1 cellular context compared by ENCODE assay signal in the genomic region with DNA sequence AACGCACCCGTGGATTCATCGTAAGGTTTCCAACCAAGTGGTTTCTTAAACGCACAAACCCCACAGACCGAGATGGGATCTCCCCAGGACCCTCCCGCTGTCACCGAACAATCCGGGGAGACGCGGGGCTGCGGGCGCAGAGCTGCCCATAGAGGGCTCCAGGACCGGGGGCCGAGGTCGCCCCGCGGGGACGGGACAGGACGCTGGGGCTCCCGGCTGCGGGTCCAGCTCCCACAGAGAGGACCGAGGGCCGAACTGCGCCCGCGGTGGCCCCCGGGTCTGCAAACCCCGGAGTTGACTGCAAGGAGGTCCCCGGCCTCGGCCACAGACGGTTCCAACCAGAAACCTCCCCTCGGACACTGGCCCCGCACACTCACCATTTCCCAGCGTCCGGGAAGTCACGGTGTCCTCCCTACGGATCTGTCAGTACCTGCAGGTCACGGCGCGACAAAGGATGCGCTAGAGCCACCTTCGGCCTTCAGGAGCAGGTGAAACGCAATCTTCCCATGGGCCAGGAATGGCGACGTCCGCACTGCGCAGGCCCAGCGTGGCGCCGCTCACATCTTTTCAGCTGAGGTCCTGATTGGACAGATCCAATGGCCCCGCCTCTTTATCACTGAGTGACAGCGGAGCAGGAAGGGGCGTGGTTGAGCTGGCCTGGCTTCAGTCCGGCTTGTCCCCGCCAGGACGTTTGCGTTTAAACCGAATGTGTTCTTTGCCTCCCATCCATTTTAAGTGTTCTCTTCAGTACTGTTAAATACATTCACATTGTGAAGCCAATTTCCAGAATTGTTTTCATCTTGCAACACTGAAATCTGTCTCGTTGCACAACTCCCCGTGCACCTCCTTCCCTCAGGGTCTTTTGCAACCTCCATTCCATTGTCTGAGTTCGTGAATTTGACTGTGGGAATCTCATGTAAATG.
A peak's percentile ranks its signal among the peaks of the same experiment; 100 is the strongest.
TF ChIP-seq lines count a peak whose summit lies in the region.

A gene (minus strand): TSS at position 534 of the 923 bp plus-strand sequence. CDS start 154 bp downstream, at position 380.

TF ChIP-seq in GM12878, 131 proteins besides CTCF, POLR2A, EP300 and RAD21 (continued from another document and continues in another):
- TF ChIP-seq, protein P1, sequence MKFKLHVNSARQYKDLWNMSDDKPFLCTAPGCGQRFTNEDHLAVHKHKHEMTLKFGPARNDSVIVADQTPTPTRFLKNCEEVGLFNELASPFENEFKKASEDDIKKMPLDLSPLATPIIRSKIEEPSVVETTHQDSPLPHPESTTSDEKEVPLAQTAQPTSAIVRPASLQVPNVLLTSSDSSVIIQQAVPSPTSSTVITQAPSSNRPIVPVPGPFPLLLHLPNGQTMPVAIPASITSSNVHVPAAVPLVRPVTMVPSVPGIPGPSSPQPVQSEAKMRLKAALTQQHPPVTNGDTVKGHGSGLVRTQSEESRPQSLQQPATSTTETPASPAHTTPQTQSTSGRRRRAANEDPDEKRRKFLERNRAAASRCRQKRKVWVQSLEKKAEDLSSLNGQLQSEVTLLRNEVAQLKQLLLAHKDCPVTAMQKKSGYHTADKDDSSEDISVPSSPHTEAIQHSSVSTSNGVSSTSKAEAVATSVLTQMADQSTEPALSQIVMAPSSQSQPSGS (IDR thresholded peaks at IDR 0.05; ENCODE audit: low read length), result no peak
- TF ChIP-seq IKZF1 (conservative IDR thresholded peaks at IDR 0.05) (peak; percentile 70), HCFC1 (IDR thresholded peaks at IDR 0.05; ENCODE audit: low read length) (peak; percentile 35), TAF1 (IDR thresholded peaks at IDR 0.05; ENCODE audit: borderline replicate concordance, low read depth, low read length) (peak; percentile 49; the same call in 1 of the 2 replicates), ZNF217 (IDR thresholded peaks at IDR 0.05) (no peak), FOS (IDR thresholded peaks at IDR 0.05; ENCODE audit: borderline replicate concordance, extremely low read depth, insufficient read length) (no peak), PAX5 (IDR thresholded peaks at IDR 0.05; ENCODE audit: borderline replicate concordance, low read depth, low read length) (peak; percentile 28; the same call in 1 of the 2 replicates), MYB (IDR thresholded peaks at IDR 0.05; ENCODE audit: borderline replicate concordance, low read depth, low read length) (no peak), ZNF274 (IDR thresholded peaks at IDR 0.05; ENCODE audit: insufficient read depth, insufficient read length) (no peak), NFIC (IDR thresholded peaks at IDR 0.05; ENCODE audit: low read depth, low read length) (no peak), EGR1 (IDR thresholded peaks at IDR 0.05; ENCODE audit: borderline replicate concordance in 1 of 2, low read depth in 2 of 2, low read length in 2 of 2) (no peak), ZNF24 (IDR thresholded peaks at IDR 0.05) (no peak), DPF2 (IDR thresholded peaks at IDR 0.05) (peak; percentile 68; the same call in 1 of the 2 replicates), NR2F1 (conservative IDR thresholded peaks at IDR 0.05) (no peak), FOXK2 (IDR thresholded peaks at IDR 0.05) (no peak), ZNF384 (IDR thresholded peaks at IDR 0.05; ENCODE audit: borderline replicate concordance, low read depth, low read length) (no peak), TCF7 (IDR thresholded peaks at IDR 0.05; ENCODE audit: borderline replicate concordance) (no peak), CHD4 (IDR thresholded peaks at IDR 0.05) (no peak), TCF12 (IDR thresholded peaks at IDR 0.05; ENCODE audit: low read depth, low read length) (no peak)
- TF ChIP-seq, protein P2, sequence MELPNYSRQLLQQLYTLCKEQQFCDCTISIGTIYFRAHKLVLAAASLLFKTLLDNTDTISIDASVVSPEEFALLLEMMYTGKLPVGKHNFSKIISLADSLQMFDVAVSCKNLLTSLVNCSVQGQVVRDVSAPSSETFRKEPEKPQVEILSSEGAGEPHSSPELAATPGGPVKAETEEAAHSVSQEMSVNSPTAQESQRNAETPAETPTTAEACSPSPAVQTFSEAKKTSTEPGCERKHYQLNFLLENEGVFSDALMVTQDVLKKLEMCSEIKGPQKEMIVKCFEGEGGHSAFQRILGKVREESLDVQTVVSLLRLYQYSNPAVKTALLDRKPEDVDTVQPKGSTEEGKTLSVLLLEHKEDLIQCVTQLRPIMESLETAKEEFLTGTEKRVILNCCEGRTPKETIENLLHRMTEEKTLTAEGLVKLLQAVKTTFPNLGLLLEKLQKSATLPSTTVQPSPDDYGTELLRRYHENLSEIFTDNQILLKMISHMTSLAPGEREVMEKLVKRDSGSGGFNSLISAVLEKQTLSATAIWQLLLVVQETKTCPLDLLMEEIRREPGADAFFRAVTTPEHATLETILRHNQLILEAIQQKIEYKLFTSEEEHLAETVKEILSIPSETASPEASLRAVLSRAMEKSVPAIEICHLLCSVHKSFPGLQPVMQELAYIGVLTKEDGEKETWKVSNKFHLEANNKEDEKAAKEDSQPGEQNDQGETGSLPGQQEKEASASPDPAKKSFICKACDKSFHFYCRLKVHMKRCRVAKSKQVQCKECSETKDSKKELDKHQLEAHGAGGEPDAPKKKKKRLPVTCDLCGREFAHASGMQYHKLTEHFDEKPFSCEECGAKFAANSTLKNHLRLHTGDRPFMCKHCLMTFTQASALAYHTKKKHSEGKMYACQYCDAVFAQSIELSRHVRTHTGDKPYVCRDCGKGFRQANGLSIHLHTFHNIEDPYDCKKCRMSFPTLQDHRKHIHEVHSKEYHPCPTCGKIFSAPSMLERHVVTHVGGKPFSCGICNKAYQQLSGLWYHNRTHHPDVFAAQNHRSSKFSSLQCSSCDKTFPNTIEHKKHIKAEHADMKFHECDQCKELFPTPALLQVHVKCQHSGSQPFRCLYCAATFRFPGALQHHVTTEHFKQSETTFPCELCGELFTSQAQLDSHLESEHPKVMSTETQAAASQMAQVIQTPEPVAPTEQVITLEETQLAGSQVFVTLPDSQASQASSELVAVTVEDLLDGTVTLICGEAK (IDR thresholded peaks at IDR 0.05; ENCODE audit: borderline replicate concordance), result no peak
- TF ChIP-seq, protein P3, sequence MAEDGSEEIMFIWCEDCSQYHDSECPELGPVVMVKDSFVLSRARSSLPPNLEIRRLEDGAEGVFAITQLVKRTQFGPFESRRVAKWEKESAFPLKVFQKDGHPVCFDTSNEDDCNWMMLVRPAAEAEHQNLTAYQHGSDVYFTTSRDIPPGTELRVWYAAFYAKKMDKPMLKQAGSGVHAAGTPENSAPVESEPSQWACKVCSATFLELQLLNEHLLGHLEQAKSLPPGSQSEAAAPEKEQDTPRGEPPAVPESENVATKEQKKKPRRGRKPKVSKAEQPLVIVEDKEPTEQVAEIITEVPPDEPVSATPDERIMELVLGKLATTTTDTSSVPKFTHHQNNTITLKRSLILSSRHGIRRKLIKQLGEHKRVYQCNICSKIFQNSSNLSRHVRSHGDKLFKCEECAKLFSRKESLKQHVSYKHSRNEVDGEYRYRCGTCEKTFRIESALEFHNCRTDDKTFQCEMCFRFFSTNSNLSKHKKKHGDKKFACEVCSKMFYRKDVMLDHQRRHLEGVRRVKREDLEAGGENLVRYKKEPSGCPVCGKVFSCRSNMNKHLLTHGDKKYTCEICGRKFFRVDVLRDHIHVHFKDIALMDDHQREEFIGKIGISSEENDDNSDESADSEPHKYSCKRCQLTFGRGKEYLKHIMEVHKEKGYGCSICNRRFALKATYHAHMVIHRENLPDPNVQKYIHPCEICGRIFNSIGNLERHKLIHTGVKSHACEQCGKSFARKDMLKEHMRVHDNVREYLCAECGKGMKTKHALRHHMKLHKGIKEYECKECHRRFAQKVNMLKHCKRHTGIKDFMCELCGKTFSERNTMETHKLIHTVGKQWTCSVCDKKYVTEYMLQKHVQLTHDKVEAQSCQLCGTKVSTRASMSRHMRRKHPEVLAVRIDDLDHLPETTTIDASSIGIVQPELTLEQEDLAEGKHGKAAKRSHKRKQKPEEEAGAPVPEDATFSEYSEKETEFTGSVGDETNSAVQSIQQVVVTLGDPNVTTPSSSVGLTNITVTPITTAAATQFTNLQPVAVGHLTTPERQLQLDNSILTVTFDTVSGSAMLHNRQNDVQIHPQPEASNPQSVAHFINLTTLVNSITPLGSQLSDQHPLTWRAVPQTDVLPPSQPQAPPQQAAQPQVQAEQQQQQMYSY (CRISPR knock-in tag; IDR thresholded peaks at IDR 0.05), result no peak
- TF ChIP-seq, protein P4, sequence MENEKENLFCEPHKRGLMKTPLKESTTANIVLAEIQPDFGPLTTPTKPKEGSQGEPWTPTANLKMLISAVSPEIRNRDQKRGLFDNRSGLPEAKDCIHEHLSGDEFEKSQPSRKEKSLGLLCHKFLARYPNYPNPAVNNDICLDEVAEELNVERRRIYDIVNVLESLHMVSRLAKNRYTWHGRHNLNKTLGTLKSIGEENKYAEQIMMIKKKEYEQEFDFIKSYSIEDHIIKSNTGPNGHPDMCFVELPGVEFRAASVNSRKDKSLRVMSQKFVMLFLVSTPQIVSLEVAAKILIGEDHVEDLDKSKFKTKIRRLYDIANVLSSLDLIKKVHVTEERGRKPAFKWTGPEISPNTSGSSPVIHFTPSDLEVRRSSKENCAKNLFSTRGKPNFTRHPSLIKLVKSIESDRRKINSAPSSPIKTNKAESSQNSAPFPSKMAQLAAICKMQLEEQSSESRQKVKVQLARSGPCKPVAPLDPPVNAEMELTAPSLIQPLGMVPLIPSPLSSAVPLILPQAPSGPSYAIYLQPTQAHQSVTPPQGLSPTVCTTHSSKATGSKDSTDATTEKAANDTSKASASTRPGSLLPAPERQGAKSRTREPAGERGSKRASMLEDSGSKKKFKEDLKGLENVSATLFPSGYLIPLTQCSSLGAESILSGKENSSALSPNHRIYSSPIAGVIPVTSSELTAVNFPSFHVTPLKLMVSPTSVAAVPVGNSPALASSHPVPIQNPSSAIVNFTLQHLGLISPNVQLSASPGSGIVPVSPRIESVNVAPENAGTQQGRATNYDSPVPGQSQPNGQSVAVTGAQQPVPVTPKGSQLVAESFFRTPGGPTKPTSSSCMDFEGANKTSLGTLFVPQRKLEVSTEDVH (IDR thresholded peaks at IDR 0.05; ENCODE audit: low read depth, partially characterized antibody), result no peak
- TF ChIP-seq, protein P5, sequence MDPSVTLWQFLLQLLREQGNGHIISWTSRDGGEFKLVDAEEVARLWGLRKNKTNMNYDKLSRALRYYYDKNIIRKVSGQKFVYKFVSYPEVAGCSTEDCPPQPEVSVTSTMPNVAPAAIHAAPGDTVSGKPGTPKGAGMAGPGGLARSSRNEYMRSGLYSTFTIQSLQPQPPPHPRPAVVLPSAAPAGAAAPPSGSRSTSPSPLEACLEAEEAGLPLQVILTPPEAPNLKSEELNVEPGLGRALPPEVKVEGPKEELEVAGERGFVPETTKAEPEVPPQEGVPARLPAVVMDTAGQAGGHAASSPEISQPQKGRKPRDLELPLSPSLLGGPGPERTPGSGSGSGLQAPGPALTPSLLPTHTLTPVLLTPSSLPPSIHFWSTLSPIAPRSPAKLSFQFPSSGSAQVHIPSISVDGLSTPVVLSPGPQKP (IDR thresholded peaks at IDR 0.05; ENCODE audit: low read depth, low read length), result no peak
- TF ChIP-seq, protein P6, sequence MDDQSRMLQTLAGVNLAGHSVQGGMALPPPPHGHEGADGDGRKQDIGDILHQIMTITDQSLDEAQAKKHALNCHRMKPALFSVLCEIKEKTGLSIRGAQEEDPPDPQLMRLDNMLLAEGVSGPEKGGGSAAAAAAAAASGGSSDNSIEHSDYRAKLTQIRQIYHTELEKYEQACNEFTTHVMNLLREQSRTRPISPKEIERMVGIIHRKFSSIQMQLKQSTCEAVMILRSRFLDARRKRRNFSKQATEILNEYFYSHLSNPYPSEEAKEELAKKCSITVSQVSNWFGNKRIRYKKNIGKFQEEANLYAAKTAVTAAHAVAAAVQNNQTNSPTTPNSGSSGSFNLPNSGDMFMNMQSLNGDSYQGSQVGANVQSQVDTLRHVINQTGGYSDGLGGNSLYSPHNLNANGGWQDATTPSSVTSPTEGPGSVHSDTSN (IDR thresholded peaks at IDR 0.05; ENCODE audit: insufficient replicate concordance, low read depth, low read length), result peak; percentile 97
- TF ChIP-seq, protein P7, sequence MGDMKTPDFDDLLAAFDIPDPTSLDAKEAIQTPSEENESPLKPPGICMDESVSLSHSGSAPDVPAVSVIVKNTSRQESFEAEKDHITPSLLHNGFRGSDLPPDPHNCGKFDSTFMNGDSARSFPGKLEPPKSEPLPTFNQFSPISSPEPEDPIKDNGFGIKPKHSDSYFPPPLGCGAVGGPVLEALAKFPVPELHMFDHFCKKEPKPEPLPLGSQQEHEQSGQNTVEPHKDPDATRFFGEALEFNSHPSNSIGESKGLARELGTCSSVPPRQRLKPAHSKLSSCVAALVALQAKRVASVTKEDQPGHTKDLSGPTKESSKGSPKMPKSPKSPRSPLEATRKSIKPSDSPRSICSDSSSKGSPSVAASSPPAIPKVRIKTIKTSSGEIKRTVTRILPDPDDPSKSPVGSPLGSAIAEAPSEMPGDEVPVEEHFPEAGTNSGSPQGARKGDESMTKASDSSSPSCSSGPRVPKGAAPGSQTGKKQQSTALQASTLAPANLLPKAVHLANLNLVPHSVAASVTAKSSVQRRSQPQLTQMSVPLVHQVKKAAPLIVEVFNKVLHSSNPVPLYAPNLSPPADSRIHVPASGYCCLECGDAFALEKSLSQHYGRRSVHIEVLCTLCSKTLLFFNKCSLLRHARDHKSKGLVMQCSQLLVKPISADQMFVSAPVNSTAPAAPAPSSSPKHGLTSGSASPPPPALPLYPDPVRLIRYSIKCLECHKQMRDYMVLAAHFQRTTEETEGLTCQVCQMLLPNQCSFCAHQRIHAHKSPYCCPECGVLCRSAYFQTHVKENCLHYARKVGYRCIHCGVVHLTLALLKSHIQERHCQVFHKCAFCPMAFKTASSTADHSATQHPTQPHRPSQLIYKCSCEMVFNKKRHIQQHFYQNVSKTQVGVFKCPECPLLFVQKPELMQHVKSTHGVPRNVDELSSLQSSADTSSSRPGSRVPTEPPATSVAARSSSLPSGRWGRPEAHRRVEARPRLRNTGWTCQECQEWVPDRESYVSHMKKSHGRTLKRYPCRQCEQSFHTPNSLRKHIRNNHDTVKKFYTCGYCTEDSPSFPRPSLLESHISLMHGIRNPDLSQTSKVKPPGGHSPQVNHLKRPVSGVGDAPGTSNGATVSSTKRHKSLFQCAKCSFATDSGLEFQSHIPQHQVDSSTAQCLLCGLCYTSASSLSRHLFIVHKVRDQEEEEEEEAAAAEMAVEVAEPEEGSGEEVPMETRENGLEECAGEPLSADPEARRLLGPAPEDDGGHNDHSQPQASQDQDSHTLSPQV (IDR thresholded peaks at IDR 0.05), result no peak
- TF ChIP-seq, protein P8, sequence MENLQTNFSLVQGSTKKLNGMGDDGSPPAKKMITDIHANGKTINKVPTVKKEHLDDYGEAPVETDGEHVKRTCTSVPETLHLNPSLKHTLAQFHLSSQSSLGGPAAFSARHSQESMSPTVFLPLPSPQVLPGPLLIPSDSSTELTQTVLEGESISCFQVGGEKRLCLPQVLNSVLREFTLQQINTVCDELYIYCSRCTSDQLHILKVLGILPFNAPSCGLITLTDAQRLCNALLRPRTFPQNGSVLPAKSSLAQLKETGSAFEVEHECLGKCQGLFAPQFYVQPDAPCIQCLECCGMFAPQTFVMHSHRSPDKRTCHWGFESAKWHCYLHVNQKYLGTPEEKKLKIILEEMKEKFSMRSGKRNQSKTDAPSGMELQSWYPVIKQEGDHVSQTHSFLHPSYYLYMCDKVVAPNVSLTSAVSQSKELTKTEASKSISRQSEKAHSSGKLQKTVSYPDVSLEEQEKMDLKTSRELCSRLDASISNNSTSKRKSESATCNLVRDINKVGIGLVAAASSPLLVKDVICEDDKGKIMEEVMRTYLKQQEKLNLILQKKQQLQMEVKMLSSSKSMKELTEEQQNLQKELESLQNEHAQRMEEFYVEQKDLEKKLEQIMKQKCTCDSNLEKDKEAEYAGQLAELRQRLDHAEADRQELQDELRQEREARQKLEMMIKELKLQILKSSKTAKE (IDR thresholded peaks at IDR 0.05; ENCODE audit: low read depth, poor library complexity, severe bottlenecking), result no peak
